8 cellular contexts compared by ENCODE assay signal in the genomic region with DNA sequence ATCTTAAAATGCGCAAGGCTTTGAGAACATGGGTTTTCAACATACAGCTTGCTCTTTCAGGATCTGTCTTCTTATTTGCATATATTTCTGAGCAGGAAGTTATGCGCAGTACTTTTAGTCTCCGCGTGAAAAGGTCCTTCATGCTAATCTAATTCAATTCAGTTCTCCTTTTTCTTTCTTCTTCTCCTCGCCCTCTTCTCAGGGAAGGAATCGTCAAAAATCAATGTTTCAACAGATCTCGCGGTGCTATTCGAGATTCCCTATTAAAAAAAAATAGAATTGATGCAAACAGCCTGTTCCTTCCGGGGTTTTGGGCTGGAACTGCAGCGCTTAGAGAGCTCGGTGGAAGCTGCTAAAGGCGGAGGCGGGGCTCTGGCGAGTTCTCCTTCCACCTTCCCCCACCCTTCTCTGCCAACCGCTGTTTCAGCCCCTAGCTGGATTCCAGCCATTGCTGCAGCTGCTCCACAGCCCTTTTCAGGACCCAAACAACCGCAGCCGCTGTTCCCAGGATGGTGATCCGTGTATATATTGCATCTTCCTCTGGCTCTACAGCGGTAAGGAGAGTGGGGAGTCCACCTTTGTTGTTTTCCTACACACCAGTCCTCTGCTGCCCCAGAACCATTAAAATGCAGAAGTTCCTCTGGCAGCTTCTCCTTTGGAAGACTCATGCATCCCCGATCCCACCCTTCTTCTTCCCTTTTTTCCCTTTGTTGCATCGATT. TPM values are rescaled to one million over a fixed set of nuclear protein-coding genes. Genes with fewer than 3 reads are reported as not detected.
A peak's percentile ranks its signal among the peaks of the same experiment; 100 is the strongest.
DNase-seq lines count a peak whose midpoint lies in the region; ATAC-seq, FAIRE-seq and TF ChIP-seq lines count a peak whose summit lies in the region.

A gene with protein sequence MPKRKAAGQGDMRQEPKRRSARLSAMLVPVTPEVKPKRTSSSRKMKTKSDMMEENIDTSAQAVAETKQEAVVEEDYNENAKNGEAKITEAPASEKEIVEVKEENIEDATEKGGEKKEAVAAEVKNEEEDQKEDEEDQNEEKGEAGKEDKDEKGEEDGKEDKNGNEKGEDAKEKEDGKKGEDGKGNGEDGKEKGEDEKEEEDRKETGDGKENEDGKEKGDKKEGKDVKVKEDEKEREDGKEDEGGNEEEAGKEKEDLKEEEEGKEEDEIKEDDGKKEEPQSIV (minus strand): TSS at position 222 of the 721 bp plus-strand sequence. CDS start 80,364 bp downstream, outside the sequence.
A gene (plus strand): TSS at position 411 of the 721 bp plus-strand sequence. CDS start 99 bp downstream, at position 510.

- no peak for TF ChIP-seq CTCF in CD4-positive, alpha-beta T cell (IDR thresholded peaks at IDR 0.05)

- POLR2A ChIA-PET in CD4-positive, alpha-beta T cell (lab: Charles Lee), result interaction anchor here (0.6 to 2.0 kb wide), 9 partner anchors 9 to 506 kb away, joined by 3 to 28 read pairs (median 4); a partner anchor contains a TSS

- H3K4me3 Mint-ChIP-seq in CD4-positive, alpha-beta T cell, result peak within 1 kb of the TSS; percentile 100

- no peaks in the 10 kb centered on the region for H3K9me3 ChIP-seq in CD4-positive, alpha-beta T cell (ENCODE audit: control insufficient read depth, low read length)
- no peaks in the 10 kb centered on the region for H3K9me3 ChIP-seq in neuron (ENCODE audit: low read length)
- H3K9me3 ChIP-seq in subcutaneous abdominal adipose tissue (ENCODE audit: control insufficient read depth in 5 of 5, low read length in 5 of 5), result no peaks in the 10 kb centered on the region

- H3K27me3 Mint-ChIP-seq in CD4-positive, alpha-beta T cell, result no peaks in the 10 kb centered on the region

- H3K27ac ChIP-seq in CD4-positive, alpha-beta T cell (ENCODE audit: low read depth, low read length), result peak within 1 kb of the TSS; percentile 69
- H3K27ac ChIP-seq in subcutaneous abdominal adipose tissue (ENCODE audit: low read depth, low read length), result peak within 1 kb of the TSS; percentile 51

- H3K9ac ChIP-seq in subcutaneous abdominal adipose tissue (ENCODE audit: low read length in 5 of 5), result peak within 1 kb of the TSS; percentile 59 to 82 (median 71)

- peak within 1 kb of the TSS; percentile 73 for H2AFZ ChIP-seq in neuron (ENCODE audit: low read depth, low read length)

- FAIRE-seq in frontal cortex (lab: Jason Lieb, UNC), result no peak

- CTCF ChIA-PET in CD4-positive, alpha-beta T cell (lab: Charles Lee), result interaction anchor here (0.7 to 1.2 kb wide), 2 partner anchors 80 to 392 kb away, joined by 3 read pairs; a partner anchor contains a TSS

- peak; percentile 47 to 66 (median 57) for DNase-seq in CD4-positive, alpha-beta T cell
- DNase-seq in SHP77 treated with DMSO at 0.1 percent for 48 hours (lab: John Stamatoyannopoulos, UW), result peak; percentile 39
- DNase-seq in activated naive CD4-positive, alpha-beta T cell (lab: John Stamatoyannopoulos, UW), result peak; percentile 2 to 54 (median 28)
- peak; percentile 5 to 27 for DNase-seq in frontal cortex (ENCODE audit: low spot score in 2 of 2)

- peak; percentile 94 for ATAC-seq in CD4-positive, alpha-beta T cell (ENCODE audit: poor library complexity)
- ATAC-seq in GM19397 (IDR thresholded peaks at IDR 0.05; ENCODE audit: unreplicated experiment) (peak; percentile 98), HG03565 (IDR thresholded peaks at IDR 0.05; ENCODE audit: unreplicated experiment) (peak; percentile 84)

- H3K27me3 ChIP-seq in CD4-positive, alpha-beta T cell (ENCODE audit: control insufficient read depth, insufficient read depth, low read length), result no peaks in the 10 kb centered on the region
- no peaks in the 10 kb centered on the region for H3K27me3 ChIP-seq in neuron (ENCODE audit: insufficient read depth, low read length)
- H3K27me3 ChIP-seq in subcutaneous abdominal adipose tissue (ENCODE audit: control insufficient read depth in 5 of 5, insufficient read depth in 4 of 5, low read length in 5 of 5), result peaks cover 0 to 2% (median 0%) of the 10 kb centered on the region in 5 donors

- H3K4me3 ChIP-seq in neuron (ENCODE audit: low read length) (peak within 1 kb of the TSS; percentile 69), subcutaneous abdominal adipose tissue (ENCODE audit: low read depth in 1 of 5, low read length in 5 of 5) (peak within 1 kb of the TSS; percentile 79 to 97 (median 87))

- peaks cover 43% of the 10 kb centered on the region for H3K36me3 Mint-ChIP-seq in CD4-positive, alpha-beta T cell (ENCODE audit: low read depth)

- no peaks in the 10 kb centered on the region for H3K9me3 Mint-ChIP-seq in CD4-positive, alpha-beta T cell

- H3K4me1 ChIP-seq in neuron (ENCODE audit: insufficient read depth, low read length), result peaks cover 2% of the 10 kb centered on the region
- H3K4me1 ChIP-seq in subcutaneous abdominal adipose tissue (ENCODE audit: control insufficient read depth in 5 of 5, insufficient read depth in 5 of 5, low read length in 5 of 5), result peaks cover 0 to 17% (median 5%) of the 10 kb centered on the region in 5 donors

- H3K27ac Mint-ChIP-seq in CD4-positive, alpha-beta T cell, result peak within 1 kb of the TSS; percentile 97

- peaks cover 58% of the 10 kb centered on the region for H3K4me1 Mint-ChIP-seq in CD4-positive, alpha-beta T cell (ENCODE audit: low read depth)

- H3K36me3 ChIP-seq in neuron (ENCODE audit: insufficient read depth, low read length) (no peaks in the 10 kb centered on the region), subcutaneous abdominal adipose tissue (ENCODE audit: control insufficient read depth in 5 of 5, insufficient read depth in 5 of 5, low read length in 5 of 5) (no peaks in the 10 kb centered on the region)

- intact Hi-C loops in CD4-positive, alpha-beta T cell (cut with DNase I, micrococcal nuclease), result loop anchor here (1.0 to 10.0 kb wide), 3 partner anchors 81 to 397 kb away; a partner anchor contains a TSS

RNA-seq across cellular contexts. Expression of the first gene that starts in this region (rescaled TPM):
- 1 to 10 TPM; 1.0 to 1.5 TPM for total RNA-seq in CD4-positive, alpha-beta T cell
- 0.41 TPM for total RNA-seq in frontal cortex

RNA-seq across cellular contexts. Expression of the second gene that starts in this region (rescaled TPM):
- total RNA-seq in CD4-positive, alpha-beta T cell, result 10 to 100 TPM; 41.7 to 41.8 TPM
- 88.0 TPM for total RNA-seq in frontal cortex

Comparison
In these comparisons a context has a peak if more than half of its experiments do, and no peak if none do; other contexts are left out.
1. Peak in every context shown above with its lines: DNase-seq, ATAC-seq, H3K4me3 ChIP-seq and H3K27ac ChIP-seq.